In the genomic region with DNA sequence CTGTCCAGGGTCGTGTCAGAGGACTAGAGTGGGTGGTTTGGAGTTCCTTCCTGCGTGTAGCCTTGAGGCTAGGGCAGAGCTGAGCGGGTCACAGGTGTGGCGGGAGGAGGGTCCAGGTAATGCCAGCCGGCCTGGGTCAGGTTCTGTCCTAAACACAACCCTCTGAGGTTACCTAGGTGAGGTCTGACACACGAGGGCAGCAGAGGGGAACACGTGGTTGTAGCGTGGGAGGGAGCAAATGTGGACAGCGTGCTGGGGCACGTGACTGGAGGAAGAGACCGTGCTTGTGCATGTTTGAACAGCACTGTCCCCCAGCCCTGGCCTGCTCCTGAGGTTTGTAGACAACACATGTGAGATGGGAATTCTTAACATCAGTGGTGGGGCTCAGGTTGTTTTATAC, we compare ENCODE assay signal across 14 cellular contexts. TPM values are rescaled to one million over a fixed set of nuclear protein-coding genes. Genes with fewer than 3 reads are reported as not detected.
DNase-seq lines count a peak whose midpoint lies in the region; ATAC-seq and TF ChIP-seq lines count a peak whose summit lies in the region.
"Had no signal": no experiment of that assay in that cellular context is flagged by ENCODE, and none has a peak within 500 bp of the region (broad histone marks: within the 10 kb centered on the region; RNA-seq: fewer than 3 reads in every experiment).

No MANE protein-coding gene starts in this region.

- DNase-seq in DMS 273 (lab: John Stamatoyannopoulos, UW; ENCODE audit: unreplicated experiment) (peak; percentile 13), DMS 273 treated with DMSO at 0.1 percent for 48 hours (lab: John Stamatoyannopoulos, UW) (no peak), KBM-7 (peak; percentile 37), naive B cell (no peak), uterus (no peak), dedifferentiated amniotic fluid mesenchymal stem cell (ENCODE audit: extremely low spot score) (no peak)
- peak; percentile 34 for DNase-seq in activated CD8-positive, alpha-beta T cell treated with anti-CD3 and anti-CD28 coated beads for 36 hours
- no peak for DNase-seq in activated effector memory CD4-positive, alpha-beta T cell treated with Interleukin-2 at 50 U/mL for 16 hours
- DNase-seq: naive thymus-derived CD8-positive, alpha-beta T cell had no signal

- H3K36me3 Mint-ChIP-seq in activated CD8-positive, alpha-beta T cell treated with anti-CD3 and anti-CD28 coated beads for 36 hours (ENCODE audit: low read depth), result no peaks in the 10 kb centered on the region
- H3K36me3 Mint-ChIP-seq in naive B cell, result no peaks in the 10 kb centered on the region
- H3K36me3 Mint-ChIP-seq: brain; naive thymus-derived CD8-positive, alpha-beta T cell had no signal

- H3K36me3 ChIP-seq in uterus, result no peaks in the 10 kb centered on the region

- no peak overlapping the region for H3K4me3 ChIP-seq in uterus

- no peaks in the 10 kb centered on the region for H3K9me3 Mint-ChIP-seq in activated CD8-positive, alpha-beta T cell treated with anti-CD3 and anti-CD28 coated beads for 36 hours
- no peaks in the 10 kb centered on the region for H3K9me3 Mint-ChIP-seq in naive B cell
- H3K9me3 Mint-ChIP-seq: brain; naive thymus-derived CD8-positive, alpha-beta T cell had no signal

- H3K9me3 ChIP-seq in uterus, result no peaks in the 10 kb centered on the region

- H3K4me1 ChIP-seq in uterus, result no peaks in the 10 kb centered on the region

- TF ChIP-seq CTCF in activated CD8-positive, alpha-beta T cell treated with anti-CD3 and anti-CD28 coated beads for 36 hours (IDR thresholded peaks at IDR 0.05), result no peak
- TF ChIP-seq CTCF in uterus (IDR thresholded peaks at IDR 0.05), result no peak

- H3K4me1 Mint-ChIP-seq in activated CD8-positive, alpha-beta T cell treated with anti-CD3 and anti-CD28 coated beads for 36 hours (ENCODE audit: low read depth), result peaks cover 14% of the 10 kb centered on the region
- peaks cover 12 to 21% (median 12%) of the 10 kb centered on the region in 3 donors for H3K4me1 Mint-ChIP-seq in naive B cell

- intact Hi-C loops in activated CD8-positive, alpha-beta T cell treated with anti-CD3 and anti-CD28 coated beads for 36 hours (cut with micrococcal nuclease), result no loop called here
- intact Hi-C loops in uterus (cut with DNase I; ENCODE audit: low total_unique reads), result no loop called here

- H3K27me3 ChIP-seq in uterus, result no peaks in the 10 kb centered on the region

- no peak overlapping the region for H3K4me3 Mint-ChIP-seq in activated CD8-positive, alpha-beta T cell treated with anti-CD3 and anti-CD28 coated beads for 36 hours
- no peak overlapping the region for H3K4me3 Mint-ChIP-seq in naive B cell
- H3K4me3 Mint-ChIP-seq: brain; naive thymus-derived CD8-positive, alpha-beta T cell had no signal

- POLR2A ChIA-PET in activated CD8-positive, alpha-beta T cell treated with anti-CD3 and anti-CD28 coated beads for 36 hours (lab: Charles Lee), result interaction anchor here (0.6 kb wide), 1 partner anchor 87 kb away, joined by 3 read pairs; no protein-coding TSS in a partner anchor

- no peak overlapping the region for H3K27ac ChIP-seq in uterus
- H3K27ac ChIP-seq: 22Rv1 had no signal

- peaks cover 7% of the 10 kb centered on the region for H3K27me3 Mint-ChIP-seq in activated CD8-positive, alpha-beta T cell treated with anti-CD3 and anti-CD28 coated beads for 36 hours
- H3K27me3 Mint-ChIP-seq in naive B cell, result peaks cover 0 to 23% (median 9%) of the 10 kb centered on the region in 3 donors

- ATAC-seq in activated CD8-positive, alpha-beta T cell treated with anti-CD3 and anti-CD28 coated beads for 36 hours, result no peak
- peak; percentile 50 to 55 for ATAC-seq in naive B cell (ENCODE audit: low read depth in 2 of 2)
- ATAC-seq: naive thymus-derived CD8-positive, alpha-beta T cell had no signal

- in situ Hi-C loops in KBM-7 (cut with MboI; ENCODE audit: low pct_unique_long_range_greater_than_20kb, low sequenced_read_pairs), result no loop called here

- TF ChIP-seq POLR2A in uterus (IDR thresholded peaks at IDR 0.05), result no peak

- CTCF ChIA-PET in activated CD8-positive, alpha-beta T cell treated with anti-CD3 and anti-CD28 coated beads for 36 hours (lab: Charles Lee), result interaction anchor here (1.0 to 1.4 kb wide), 2 partner anchors 17 to 46 kb away, joined by 3 read pairs; no protein-coding TSS in a partner anchor

- no peak overlapping the region for H3K27ac Mint-ChIP-seq in activated CD8-positive, alpha-beta T cell treated with anti-CD3 and anti-CD28 coated beads for 36 hours
- peak overlapping the region in 1 of 6 donors; percentile 74 for H3K27ac Mint-ChIP-seq in naive B cell
- H3K27ac Mint-ChIP-seq: brain had no signal

RNA-seq across cellular contexts. Expression of a gene that starts 13.1 kb away (rescaled TPM):
- total RNA-seq in activated CD8-positive, alpha-beta T cell treated with anti-CD3 and anti-CD28 coated beads for 36 hours, result under 1 TPM in 1 of 2 experiments, not detected in 1; 0.34 TPM
- not detected for polyA plus RNA-seq in naive B cell (ENCODE audit: low read depth in 6 of 6)
- total RNA-seq in uterus, result 1 to 10 TPM in 2 of 4 donors, not detected in 2; 1.8 to 3.4 TPM
- total RNA-seq: naive thymus-derived CD8-positive, alpha-beta T cell had no signal
- polyA plus RNA-seq: naive thymus-derived CD8-positive, alpha-beta T cell had no signal

RNA-seq across cellular contexts. Expression of a gene that starts 17.7 kb away (rescaled TPM):
- 1 to 10 TPM; 1.3 to 1.5 TPM for total RNA-seq in activated CD8-positive, alpha-beta T cell treated with anti-CD3 and anti-CD28 coated beads for 36 hours
- polyA plus RNA-seq in naive B cell (ENCODE audit: low read depth in 6 of 6), result under 1 TPM in 3 of 6 donors, not detected in 3; 0.09 to 0.44 (median 0.15) TPM
- total RNA-seq in uterus, result 1 to 10 TPM in 1 of 4 donors, under 1 TPM in 2, not detected in 1; 0.29 to 1.9 (median 0.40) TPM
- total RNA-seq: Daoy, endothelial cell of umbilical vein had no signal
- polyA plus RNA-seq: endothelial cell of umbilical vein had no signal

RNA-seq across cellular contexts. Expression of a gene that starts 44.8 kb away (rescaled TPM):
- not detected for total RNA-seq in activated CD8-positive, alpha-beta T cell treated with anti-CD3 and anti-CD28 coated beads for 36 hours
- polyA plus RNA-seq in naive B cell (ENCODE audit: low read depth in 6 of 6), result not detected
- total RNA-seq in uterus, result not detected
- total RNA-seq: Daoy; endothelial cell of umbilical vein; naive thymus-derived CD8-positive, alpha-beta T cell; skeletal muscle tissue had no signal
- polyA plus RNA-seq: endothelial cell of umbilical vein; naive thymus-derived CD8-positive, alpha-beta T cell had no signal

Comparison
In these comparisons a context has a peak if more than half of its experiments do, and no peak if none do; other contexts are left out.
1. DNase-seq: peak in DMS 273 (single experiment), KBM-7 (single experiment) and activated CD8-positive, alpha-beta T cell treated with anti-CD3 and anti-CD28 coated beads for 36 hours (single experiment); none in DMS 273 treated with DMSO at 0.1 percent for 48 hours (single experiment), naive B cell (single experiment), activated effector memory CD4-positive, alpha-beta T cell treated with Interleukin-2 at 50 U/mL for 16 hours (single experiment), uterus (0 of 2) and dedifferentiated amniotic fluid mesenchymal stem cell (single experiment).